In the genomic region with DNA sequence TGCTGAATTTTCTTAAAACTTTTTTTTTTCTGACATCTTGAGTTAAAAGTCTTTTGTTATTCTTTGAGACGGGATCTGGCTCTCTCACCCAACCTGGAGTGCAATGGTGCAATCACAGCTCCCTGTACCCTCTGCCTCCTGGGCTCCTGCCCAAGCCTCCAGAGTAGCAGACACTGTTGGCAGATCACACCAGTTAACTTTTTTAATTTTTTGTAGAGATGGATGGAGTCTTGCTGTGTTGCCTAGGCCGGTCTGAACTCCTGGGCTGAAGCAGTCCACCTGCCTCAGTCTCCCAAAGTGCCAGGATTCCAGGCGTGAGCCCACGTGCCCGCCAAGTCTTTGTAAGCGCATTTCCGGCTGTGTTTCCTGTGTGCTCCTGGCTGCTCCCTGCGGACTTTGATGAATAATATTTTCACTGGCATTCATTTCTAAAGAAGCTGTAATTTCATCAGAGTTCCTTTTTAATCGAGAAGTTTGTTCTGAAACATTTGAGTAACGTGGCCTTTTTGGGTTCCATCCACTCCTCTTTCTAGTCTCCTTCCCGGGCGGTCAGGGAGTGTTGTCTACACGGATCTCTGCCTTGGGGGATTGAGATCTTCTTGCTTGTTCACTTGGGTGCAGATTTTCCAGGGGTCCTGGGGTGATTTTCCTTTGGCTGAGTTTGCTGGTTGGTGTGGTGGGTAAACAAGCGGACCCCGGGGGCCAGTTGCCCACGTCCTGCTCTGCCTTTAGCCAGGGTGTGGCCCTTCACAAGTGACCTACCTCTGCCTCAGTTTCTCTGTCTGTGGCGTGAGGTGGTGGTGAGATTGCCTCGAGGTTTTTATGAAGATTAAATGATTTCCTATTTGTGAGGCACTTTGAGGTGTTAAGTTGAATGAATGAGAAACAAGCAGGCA, we compare ENCODE assay signal across 16 cellular contexts. TPM values are rescaled to one million over a fixed set of nuclear protein-coding genes. Genes with fewer than 3 reads are reported as not detected.
DNase-seq lines count a peak whose midpoint lies in the region; ATAC-seq, FAIRE-seq and TF ChIP-seq lines count a peak whose summit lies in the region.
"Had no signal": no experiment of that assay in that cellular context is flagged by ENCODE, and none has a peak within 500 bp of the region (broad histone marks: within the 10 kb centered on the region; RNA-seq: fewer than 3 reads in every experiment).

No MANE protein-coding gene starts in this region.

- no peaks in the 10 kb centered on the region for H3K79me2 ChIP-seq in HepG2 (ENCODE audit: insufficient read depth, low read length)

- no peak for DNase-seq in activated CD4-positive, alpha-beta T cell treated with anti-CD3 and anti-CD28 coated beads, Interleukin-2, amount 10 ng/mL, durations not matched to agents 7 days and 5 days
- no peak for DNase-seq in activated CD4-positive, alpha-beta T cell treated with anti-CD3 and anti-CD28 coated beads for 4 hours
- DNase-seq in dorsolateral prefrontal cortex (peak in 2 of 10 donors; percentile 39 to 40), HepG2 (ENCODE audit: low spot score) (no peak), thoracic aorta (ENCODE audit: low spot score) (no peak), NCI-H1417 (lab: John Stamatoyannopoulos, UW) (no peak)
- DNase-seq: activated CD4-positive, alpha-beta T cell treated with anti-CD3 and anti-CD28 coated beads for 48 hours; DMS153; NCI-H2029; NK-92 treated with Interleukin-12 subunit alpha and Interleukin-12 subunit beta, amount 100 ng/mL, for 24 hours; sigmoid colon; upper lobe of right lung had no signal

- intact Hi-C loops in dorsolateral prefrontal cortex (cut with DNase I) (no loop called here), HepG2 (cut with micrococcal nuclease; ENCODE audit: unreplicated experiment) (no loop called here)

- H3K27ac ChIP-seq in dorsolateral prefrontal cortex (peak overlapping the region in 31 of 59 donors; percentile 4 to 71 (median 35)), HepG2 (ENCODE audit: extremely low read length, insufficient read depth, low read length) (no peak overlapping the region), thoracic aorta (peak overlapping the region; percentile 11 to 52)
- H3K27ac ChIP-seq: upper lobe of right lung had no signal

- H3K9me3 ChIP-seq in HepG2 (ENCODE audit: low read length) = no peaks in the 10 kb centered on the region
- peaks cover 16% of the 10 kb centered on the region for H3K9me3 ChIP-seq in thoracic aorta
- H3K9me3 ChIP-seq: sigmoid colon, upper lobe of right lung had no signal

- no peak overlapping the region for H3K9ac ChIP-seq in HepG2 (ENCODE audit: insufficient read depth, low read depth, low read length)

- H3K4me1 ChIP-seq in HepG2 (ENCODE audit: insufficient read depth, low read length) = no peaks in the 10 kb centered on the region
- H3K4me1 ChIP-seq in thoracic aorta (ENCODE audit: control insufficient read depth in 1 of 2, low read depth in 2 of 2) = no peaks in the 10 kb centered on the region
- H3K4me1 ChIP-seq: upper lobe of right lung had no signal

- WGBS in HepG2 (ENCODE audit: low lambda C conversion rate) = 96% methylated on average over 18 of the region's 18 CpGs

- in situ Hi-C loops in HepG2 (cut with HindIII; ENCODE audit: extremely low pct_ligation_motif_present, low pct_unique_long_range_greater_than_20kb) = no loop called here

- H3K4me3 Mint-ChIP-seq in activated CD4-positive, alpha-beta T cell treated with anti-CD3 and anti-CD28 coated beads, Interleukin-2, amount 10 ng/mL, durations not matched to agents 7 days and 5 days = no peak overlapping the region
- H3K4me3 Mint-ChIP-seq: dendritic cell treated with granulocyte-macrophage colony-stimulating factor and Interleukin-4, amounts not matched to agents 40 ng/mL and 50 ng/mL, for 4 days had no signal

- no peaks in the 10 kb centered on the region for H3K27me3 Mint-ChIP-seq in activated CD4-positive, alpha-beta T cell treated with anti-CD3 and anti-CD28 coated beads, Interleukin-2, amount 10 ng/mL, durations not matched to agents 7 days and 5 days
- H3K27me3 Mint-ChIP-seq: dendritic cell treated with granulocyte-macrophage colony-stimulating factor and Interleukin-4, amounts not matched to agents 40 ng/mL and 50 ng/mL, for 4 days had no signal

- no peak overlapping the region for H2AFZ ChIP-seq in HepG2 (ENCODE audit: low read length)

- H3K4me1 Mint-ChIP-seq in activated CD4-positive, alpha-beta T cell treated with anti-CD3 and anti-CD28 coated beads, Interleukin-2, amount 10 ng/mL, durations not matched to agents 7 days and 5 days = no peaks in the 10 kb centered on the region

- CTCF ChIA-PET in activated CD4-positive, alpha-beta T cell treated with anti-CD3 and anti-CD28 coated beads, Interleukin-2, amount 10 ng/mL, durations not matched to agents 7 days and 5 days (lab: Charles Lee) = no interaction called here
- CTCF ChIA-PET in HepG2 (lab: Yijun Ruan, JAX; ENCODE audit: low intra/inter-chr PET ratio, low total read pairs) = no interaction called here

- no peak for TF ChIP-seq CTCF in dorsolateral prefrontal cortex (IDR thresholded peaks at IDR 0.05 in 54 of 56, conservative IDR thresholded peaks at IDR 0.05 in 2 of 56; ENCODE audit: low read depth in 1 of 56, partially characterized antibody in 56 of 56)
- no peak for TF ChIP-seq CTCF in HepG2 (CRISPR knock-in tag; IDR thresholded peaks at IDR 0.05)
- no peak for TF ChIP-seq CTCF in thoracic aorta (IDR thresholded peaks at IDR 0.05)

- H3K27me3 ChIP-seq in dorsolateral prefrontal cortex (no peaks in the 10 kb centered on the region), HepG2 (ENCODE audit: control insufficient read depth in 1 of 2, insufficient read depth in 2 of 2, low read length in 2 of 2) (no peaks in the 10 kb centered on the region; a peak in 1 of 5 replicates), thoracic aorta (replicated peaks; ENCODE audit: insufficient read depth) (no peaks in the 10 kb centered on the region)
- H3K27me3 ChIP-seq: sigmoid colon, upper lobe of right lung had no signal

- POLR2A ChIA-PET in activated CD4-positive, alpha-beta T cell treated with anti-CD3 and anti-CD28 coated beads, Interleukin-2, amount 10 ng/mL, durations not matched to agents 7 days and 5 days (lab: Charles Lee) = no interaction called here
- POLR2A ChIA-PET in HepG2 (lab: Yijun Ruan, JAX) = no interaction called here

- ATAC-seq in HepG2 (no peak), thoracic aorta (ENCODE audit: insufficient number of reproducible peaks, low FRiP score, low read depth) (peak; percentile 53), HG02588 (IDR thresholded peaks at IDR 0.05; ENCODE audit: unreplicated experiment) (no peak), HG02678 (IDR thresholded peaks at IDR 0.05; ENCODE audit: unreplicated experiment) (no peak)
- ATAC-seq: K562, upper lobe of right lung had no signal

- no peak for TF ChIP-seq POLR2A in HepG2 (IDR thresholded peaks at IDR 0.05; ENCODE audit: insufficient read depth in 1 of 2, low read depth in 2 of 2, low read length in 2 of 2)

- TF ChIP-seq RAD21 in HepG2 (CRISPR knock-in tag; IDR thresholded peaks at IDR 0.05) = no peak

- H3K27ac Mint-ChIP-seq in activated CD4-positive, alpha-beta T cell treated with anti-CD3 and anti-CD28 coated beads, Interleukin-2, amount 10 ng/mL, durations not matched to agents 7 days and 5 days = peak overlapping the region; percentile 19
- H3K27ac Mint-ChIP-seq: dendritic cell treated with granulocyte-macrophage colony-stimulating factor and Interleukin-4, amounts not matched to agents 40 ng/mL and 50 ng/mL, for 4 days had no signal

- H3K36me3 Mint-ChIP-seq in activated CD4-positive, alpha-beta T cell treated with anti-CD3 and anti-CD28 coated beads, Interleukin-2, amount 10 ng/mL, durations not matched to agents 7 days and 5 days (ENCODE audit: low read depth) = peaks cover 23% of the 10 kb centered on the region

- no peaks in the 10 kb centered on the region for H3K9me3 Mint-ChIP-seq in activated CD4-positive, alpha-beta T cell treated with anti-CD3 and anti-CD28 coated beads, Interleukin-2, amount 10 ng/mL, durations not matched to agents 7 days and 5 days
- H3K9me3 Mint-ChIP-seq: dendritic cell treated with granulocyte-macrophage colony-stimulating factor and Interleukin-4, amounts not matched to agents 40 ng/mL and 50 ng/mL, for 4 days had no signal

- BruUV-seq in HepG2 (replicated peaks; lab: Mats Ljungman, UMichigan) = TSS peak; percentile 31

- H3K36me3 ChIP-seq in HepG2 (replicated peaks in 1 of 2; ENCODE audit: control insufficient read depth in 1 of 2, insufficient read depth in 2 of 2, low read length in 2 of 2) = peaks cover 14 to 53% of the 10 kb centered on the region in 2 experiments; a peak in 4 of 5 replicates
- H3K36me3 ChIP-seq in thoracic aorta = peaks cover 50% of the 10 kb centered on the region

- FAIRE-seq in HepG2 (lab: Jason Lieb, UNC) = no peak
- FAIRE-seq: K562 had no signal

- H3K4me2 ChIP-seq in HepG2 (ENCODE audit: low read depth, low read length) = no peak overlapping the region

- no peak for TF ChIP-seq EP300 in HepG2 (IDR thresholded peaks at IDR 0.05; ENCODE audit: low read depth in 2 of 2, low read length in 2 of 2)
- no peak for TF ChIP-seq EP300 in HepG2 (CRISPR knock-in tag; IDR thresholded peaks at IDR 0.05; ENCODE audit: borderline replicate concordance)

- no peak overlapping the region for H3K4me3 ChIP-seq in dorsolateral prefrontal cortex
- no peak overlapping the region for H3K4me3 ChIP-seq in HepG2 (replicated peaks in 1 of 3; ENCODE audit: insufficient read depth in 1 of 3, low read depth in 2 of 3, low read length in 3 of 3)
- no peak overlapping the region for H3K4me3 ChIP-seq in thoracic aorta
- H3K4me3 ChIP-seq: K562, sigmoid colon, upper lobe of right lung had no signal

- H4K20me1 ChIP-seq in HepG2 (ENCODE audit: insufficient read depth, low read length) = peaks cover 3% of the 10 kb centered on the region; the same call in 1 of the 2 replicates

RNA-seq across cellular contexts. Expression of gene PCGF3, which starts 44.4 kb away (rescaled TPM):
- 10 to 100 TPM; 34.9 to 36.8 TPM for total RNA-seq in activated CD4-positive, alpha-beta T cell treated with anti-CD3 and anti-CD28 coated beads, Interleukin-2, amount 10 ng/mL, durations not matched to agents 7 days and 5 days
- total RNA-seq in dorsolateral prefrontal cortex (10 to 100 TPM; 32.0 to 54.7 (median 45.0) TPM), HepG2 (2016; rRNA removed; fragmentation: Illumina TruSeq; extraction: Trizol) (24.2 and 28.6 TPM in 2 replicates), thoracic aorta (10 to 100 TPM; 50.4 to 83.2 TPM)
- 16.2 and 16.7 TPM in 2 replicates for total RNA-seq in HepG2 (2016; cell fraction: cytosol; rRNA removed; fragmentation: Illumina TruSeq; extraction: Trizol; ENCODE audit: low read depth)
- total RNA-seq in HepG2 (2016; cell fraction: insoluble cytoplasmic fraction; rRNA removed; fragmentation: Illumina TruSeq; extraction: Trizol) = 22.5 and 27.7 TPM in 2 replicates
- 36.9 and 38.9 TPM in 2 replicates for total RNA-seq in HepG2 (2016; cell fraction: membrane; rRNA removed; fragmentation: Illumina TruSeq; extraction: Trizol)
- total RNA-seq in HepG2 (2016; cell fraction: nucleus; rRNA removed; fragmentation: Illumina TruSeq; extraction: Trizol) = 40.6 and 42.6 TPM in 2 replicates
- 66.2 and 80.8 TPM in 2 replicates for polyA plus RNA-seq in HepG2 (2011; rRNA removed)
- 32.3 and 37.9 TPM in 2 replicates for polyA plus RNA-seq in HepG2 (2011; cell fraction: cytosol; rRNA removed)
- 406 and 428 TPM in 2 replicates for polyA plus RNA-seq in HepG2 (2011; cell fraction: nucleus; rRNA removed)
- 37.8 and 47.7 TPM in 2 replicates for polyA plus RNA-seq in HepG2 (2012)
- 13.4 and 15.5 TPM in 2 replicates for polyA plus RNA-seq in HepG2 (2016; cell fraction: cytosol; fragmentation: Illumina TruSeq; extraction: Trizol; ENCODE audit: low read depth)
- 20.0 and 26.4 TPM in 2 replicates for polyA plus RNA-seq in HepG2 (2016; cell fraction: insoluble cytoplasmic fraction; fragmentation: Illumina TruSeq; extraction: Trizol; ENCODE audit: low read depth)
- 26.7 and 30.4 TPM in 2 replicates for polyA plus RNA-seq in HepG2 (2016; cell fraction: membrane; fragmentation: Illumina TruSeq; extraction: Trizol; ENCODE audit: low read depth)
- polyA plus RNA-seq in HepG2 (2016; cell fraction: nucleus; fragmentation: Illumina TruSeq; extraction: Trizol; ENCODE audit: insufficient read depth, low read depth) = 92.0 and 96.8 TPM in 2 replicates
- polyA minus RNA-seq in HepG2 (2011; rRNA and poly(A)+ RNA removed; ENCODE audit: low replicate concordance) = 38.9 and 82.6 TPM in 2 replicates
- 18.1 and 23.5 TPM in 2 replicates for polyA minus RNA-seq in HepG2 (2011; cell fraction: cytosol; rRNA and poly(A)+ RNA removed)
- 119 and 121 TPM in 2 replicates for polyA minus RNA-seq in HepG2 (2011; cell fraction: nucleus; rRNA and poly(A)+ RNA removed)
